ENCODE assay signal across 1 cellular context in the genomic region with DNA sequence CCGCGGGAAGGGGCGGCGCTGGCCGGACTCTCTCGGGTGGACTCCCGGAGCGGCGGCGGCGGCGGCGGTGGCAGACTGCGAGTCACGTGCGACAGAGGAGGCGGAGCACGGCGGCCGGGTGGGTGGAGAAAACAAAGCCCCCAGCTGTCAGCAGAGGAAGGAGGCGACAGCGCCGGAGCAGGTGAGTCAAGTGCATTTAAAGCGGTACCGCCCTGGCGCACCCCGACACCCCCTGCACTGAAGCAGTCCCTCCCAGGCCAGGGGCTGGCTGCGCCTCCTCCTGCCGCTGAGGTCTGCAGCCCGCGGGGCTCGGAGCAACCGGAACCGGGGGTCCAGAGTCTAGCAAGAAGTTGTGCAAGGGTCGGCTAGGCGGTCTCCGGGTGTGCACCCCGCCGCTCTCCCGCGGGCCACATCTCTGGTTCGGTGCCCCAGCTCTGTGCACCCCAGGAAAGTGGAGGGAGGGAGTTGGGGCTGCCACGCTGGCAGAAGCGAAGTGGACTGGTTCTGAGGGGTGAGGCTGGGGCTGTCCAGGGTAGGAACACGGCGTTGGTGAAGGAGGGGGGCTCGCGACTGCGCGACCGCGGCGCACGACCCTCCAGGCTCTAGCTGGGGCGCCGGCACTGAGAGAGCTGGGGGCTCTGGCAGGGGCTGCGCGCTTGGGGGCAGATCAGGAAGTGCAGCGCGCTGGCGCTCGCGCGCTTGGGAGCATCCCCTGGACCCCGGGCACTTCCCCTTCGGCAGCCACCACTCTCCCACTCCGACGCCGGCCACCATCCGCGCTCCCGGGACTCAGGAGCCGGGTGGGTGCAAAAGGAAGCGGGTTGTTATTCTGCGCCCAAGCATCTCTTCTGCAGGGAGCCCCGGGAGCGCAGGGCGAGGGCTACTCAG.
TF ChIP-seq lines count a peak whose summit lies in the region.

No MANE protein-coding gene starts in this region.

TF ChIP-seq in HEK293, 187 proteins besides CTCF, POLR2A, EP300 and RAD21 (continued from another document and continues in another):
- TF ChIP-seq, protein P1, sequence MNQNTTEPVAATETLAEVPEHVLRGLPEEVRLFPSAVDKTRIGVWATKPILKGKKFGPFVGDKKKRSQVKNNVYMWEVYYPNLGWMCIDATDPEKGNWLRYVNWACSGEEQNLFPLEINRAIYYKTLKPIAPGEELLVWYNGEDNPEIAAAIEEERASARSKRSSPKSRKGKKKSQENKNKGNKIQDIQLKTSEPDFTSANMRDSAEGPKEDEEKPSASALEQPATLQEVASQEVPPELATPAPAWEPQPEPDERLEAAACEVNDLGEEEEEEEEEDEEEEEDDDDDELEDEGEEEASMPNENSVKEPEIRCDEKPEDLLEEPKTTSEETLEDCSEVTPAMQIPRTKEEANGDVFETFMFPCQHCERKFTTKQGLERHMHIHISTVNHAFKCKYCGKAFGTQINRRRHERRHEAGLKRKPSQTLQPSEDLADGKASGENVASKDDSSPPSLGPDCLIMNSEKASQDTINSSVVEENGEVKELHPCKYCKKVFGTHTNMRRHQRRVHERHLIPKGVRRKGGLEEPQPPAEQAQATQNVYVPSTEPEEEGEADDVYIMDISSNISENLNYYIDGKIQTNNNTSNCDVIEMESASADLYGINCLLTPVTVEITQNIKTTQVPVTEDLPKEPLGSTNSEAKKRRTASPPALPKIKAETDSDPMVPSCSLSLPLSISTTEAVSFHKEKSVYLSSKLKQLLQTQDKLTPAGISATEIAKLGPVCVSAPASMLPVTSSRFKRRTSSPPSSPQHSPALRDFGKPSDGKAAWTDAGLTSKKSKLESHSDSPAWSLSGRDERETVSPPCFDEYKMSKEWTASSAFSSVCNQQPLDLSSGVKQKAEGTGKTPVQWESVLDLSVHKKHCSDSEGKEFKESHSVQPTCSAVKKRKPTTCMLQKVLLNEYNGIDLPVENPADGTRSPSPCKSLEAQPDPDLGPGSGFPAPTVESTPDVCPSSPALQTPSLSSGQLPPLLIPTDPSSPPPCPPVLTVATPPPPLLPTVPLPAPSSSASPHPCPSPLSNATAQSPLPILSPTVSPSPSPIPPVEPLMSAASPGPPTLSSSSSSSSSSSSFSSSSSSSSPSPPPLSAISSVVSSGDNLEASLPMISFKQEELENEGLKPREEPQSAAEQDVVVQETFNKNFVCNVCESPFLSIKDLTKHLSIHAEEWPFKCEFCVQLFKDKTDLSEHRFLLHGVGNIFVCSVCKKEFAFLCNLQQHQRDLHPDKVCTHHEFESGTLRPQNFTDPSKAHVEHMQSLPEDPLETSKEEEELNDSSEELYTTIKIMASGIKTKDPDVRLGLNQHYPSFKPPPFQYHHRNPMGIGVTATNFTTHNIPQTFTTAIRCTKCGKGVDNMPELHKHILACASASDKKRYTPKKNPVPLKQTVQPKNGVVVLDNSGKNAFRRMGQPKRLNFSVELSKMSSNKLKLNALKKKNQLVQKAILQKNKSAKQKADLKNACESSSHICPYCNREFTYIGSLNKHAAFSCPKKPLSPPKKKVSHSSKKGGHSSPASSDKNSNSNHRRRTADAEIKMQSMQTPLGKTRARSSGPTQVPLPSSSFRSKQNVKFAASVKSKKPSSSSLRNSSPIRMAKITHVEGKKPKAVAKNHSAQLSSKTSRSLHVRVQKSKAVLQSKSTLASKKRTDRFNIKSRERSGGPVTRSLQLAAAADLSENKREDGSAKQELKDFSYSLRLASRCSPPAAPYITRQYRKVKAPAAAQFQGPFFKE (tag by site-specific recombination; IDR thresholded peaks at IDR 0.05; ENCODE audit: borderline replicate concordance), result no peak
- TF ChIP-seq, protein P2, sequence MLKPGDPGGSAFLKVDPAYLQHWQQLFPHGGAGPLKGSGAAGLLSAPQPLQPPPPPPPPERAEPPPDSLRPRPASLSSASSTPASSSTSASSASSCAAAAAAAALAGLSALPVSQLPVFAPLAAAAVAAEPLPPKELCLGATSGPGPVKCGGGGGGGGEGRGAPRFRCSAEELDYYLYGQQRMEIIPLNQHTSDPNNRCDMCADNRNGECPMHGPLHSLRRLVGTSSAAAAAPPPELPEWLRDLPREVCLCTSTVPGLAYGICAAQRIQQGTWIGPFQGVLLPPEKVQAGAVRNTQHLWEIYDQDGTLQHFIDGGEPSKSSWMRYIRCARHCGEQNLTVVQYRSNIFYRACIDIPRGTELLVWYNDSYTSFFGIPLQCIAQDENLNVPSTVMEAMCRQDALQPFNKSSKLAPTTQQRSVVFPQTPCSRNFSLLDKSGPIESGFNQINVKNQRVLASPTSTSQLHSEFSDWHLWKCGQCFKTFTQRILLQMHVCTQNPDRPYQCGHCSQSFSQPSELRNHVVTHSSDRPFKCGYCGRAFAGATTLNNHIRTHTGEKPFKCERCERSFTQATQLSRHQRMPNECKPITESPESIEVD (tag by site-specific recombination; IDR thresholded peaks at IDR 0.05), result no peak
- TF ChIP-seq ZNF658 (tag by site-specific recombination; IDR thresholded peaks at IDR 0.05) (no peak), GLIS2 (tag by site-specific recombination; IDR thresholded peaks at IDR 0.05) (peak; percentile 90), SP7 (tag by site-specific recombination; IDR thresholded peaks at IDR 0.05) (no peak), ZBTB20 (tag by site-specific recombination; IDR thresholded peaks at IDR 0.05) (peak; percentile 51; the same call in 1 of the 2 replicates), ZNF610 (tag by site-specific recombination; IDR thresholded peaks at IDR 0.05; ENCODE audit: borderline replicate concordance) (0 out of 2 replicates have a peak, but pooled peaks have one; percentile 9), ZNF121 (tag by site-specific recombination; IDR thresholded peaks at IDR 0.05) (peak; percentile 39; the same call in 1 of the 2 replicates), ZNF138 (tag by site-specific recombination; IDR thresholded peaks at IDR 0.05; ENCODE audit: borderline replicate concordance) (no peak), ZNF510 (tag by site-specific recombination; IDR thresholded peaks at IDR 0.05; ENCODE audit: insufficient replicate concordance) (no peak), ZNF223 (tag by site-specific recombination; IDR thresholded peaks at IDR 0.05) (no peak), EGR2 (tag by site-specific recombination; IDR thresholded peaks at IDR 0.05; ENCODE audit: low read depth) (peak; percentile 58; the same call in 1 of the 2 replicates), ZEB2 (tag by site-specific recombination; IDR thresholded peaks at IDR 0.05) (0 out of 2 replicates have a peak, but pooled peaks have one; percentile 20), GLIS1 (tag by site-specific recombination; IDR thresholded peaks at IDR 0.05) (peak; percentile 92), ZNF501 (tag by site-specific recombination; IDR thresholded peaks at IDR 0.05) (0 out of 2 replicates have a peak, but pooled peaks have one; percentile 38), KLF1 (tag by site-specific recombination; IDR thresholded peaks at IDR 0.05) (peak; percentile 87), ZNF776 (tag by site-specific recombination; IDR thresholded peaks at IDR 0.05; ENCODE audit: borderline replicate concordance) (no peak), KLF8 (tag by site-specific recombination; IDR thresholded peaks at IDR 0.05) (no peak), ZNF140 (tag by site-specific recombination; IDR thresholded peaks at IDR 0.05) (no peak), SCRT2 (tag by site-specific recombination; IDR thresholded peaks at IDR 0.05) (no peak), KLF16 (tag by site-specific recombination; IDR thresholded peaks at IDR 0.05) (peak; percentile 41; the same call in 1 of the 2 replicates), KLF9 (tag by site-specific recombination; IDR thresholded peaks at IDR 0.05; ENCODE audit: low read depth) (peak; percentile 65), ZBTB1 (tag by site-specific recombination; IDR thresholded peaks at IDR 0.05) (no peak), ZNF560 (tag by site-specific recombination; IDR thresholded peaks at IDR 0.05; ENCODE audit: borderline replicate concordance) (peak; percentile 81; the same call in 1 of the 2 replicates), ZNF24 (tag by site-specific recombination; IDR thresholded peaks at IDR 0.05) (no peak), ZNF211 (tag by site-specific recombination; IDR thresholded peaks at IDR 0.05; ENCODE audit: low read depth) (no peak), SP2 (tag by site-specific recombination; IDR thresholded peaks at IDR 0.05) (peak; percentile 51; the same call in 1 of the 2 replicates), ZNF677 (tag by site-specific recombination; IDR thresholded peaks at IDR 0.05) (no peak), ZFP69B (tag by site-specific recombination; IDR thresholded peaks at IDR 0.05) (peak; percentile 65; the same call in 1 of the 2 replicates), ZNF830 (tag by site-specific recombination; IDR thresholded peaks at IDR 0.05; ENCODE audit: low read depth) (no peak), ZBTB17 (tag by site-specific recombination; IDR thresholded peaks at IDR 0.05) (0 out of 2 replicates have a peak, but pooled peaks have one; percentile 16), ZBTB48 (tag by site-specific recombination; IDR thresholded peaks at IDR 0.05) (peak; percentile 49; the same call in 1 of the 2 replicates), MZF1 (tag by site-specific recombination; IDR thresholded peaks at IDR 0.05; ENCODE audit: borderline replicate concordance) (no peak), BCL11B (tag by site-specific recombination; IDR thresholded peaks at IDR 0.05; ENCODE audit: low read depth) (no peak)
- TF ChIP-seq, protein P3, sequence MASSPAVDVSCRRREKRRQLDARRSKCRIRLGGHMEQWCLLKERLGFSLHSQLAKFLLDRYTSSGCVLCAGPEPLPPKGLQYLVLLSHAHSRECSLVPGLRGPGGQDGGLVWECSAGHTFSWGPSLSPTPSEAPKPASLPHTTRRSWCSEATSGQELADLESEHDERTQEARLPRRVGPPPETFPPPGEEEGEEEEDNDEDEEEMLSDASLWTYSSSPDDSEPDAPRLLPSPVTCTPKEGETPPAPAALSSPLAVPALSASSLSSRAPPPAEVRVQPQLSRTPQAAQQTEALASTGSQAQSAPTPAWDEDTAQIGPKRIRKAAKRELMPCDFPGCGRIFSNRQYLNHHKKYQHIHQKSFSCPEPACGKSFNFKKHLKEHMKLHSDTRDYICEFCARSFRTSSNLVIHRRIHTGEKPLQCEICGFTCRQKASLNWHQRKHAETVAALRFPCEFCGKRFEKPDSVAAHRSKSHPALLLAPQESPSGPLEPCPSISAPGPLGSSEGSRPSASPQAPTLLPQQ (tag by site-specific recombination; IDR thresholded peaks at IDR 0.05), result peak; percentile 96
- TF ChIP-seq, protein P4, sequence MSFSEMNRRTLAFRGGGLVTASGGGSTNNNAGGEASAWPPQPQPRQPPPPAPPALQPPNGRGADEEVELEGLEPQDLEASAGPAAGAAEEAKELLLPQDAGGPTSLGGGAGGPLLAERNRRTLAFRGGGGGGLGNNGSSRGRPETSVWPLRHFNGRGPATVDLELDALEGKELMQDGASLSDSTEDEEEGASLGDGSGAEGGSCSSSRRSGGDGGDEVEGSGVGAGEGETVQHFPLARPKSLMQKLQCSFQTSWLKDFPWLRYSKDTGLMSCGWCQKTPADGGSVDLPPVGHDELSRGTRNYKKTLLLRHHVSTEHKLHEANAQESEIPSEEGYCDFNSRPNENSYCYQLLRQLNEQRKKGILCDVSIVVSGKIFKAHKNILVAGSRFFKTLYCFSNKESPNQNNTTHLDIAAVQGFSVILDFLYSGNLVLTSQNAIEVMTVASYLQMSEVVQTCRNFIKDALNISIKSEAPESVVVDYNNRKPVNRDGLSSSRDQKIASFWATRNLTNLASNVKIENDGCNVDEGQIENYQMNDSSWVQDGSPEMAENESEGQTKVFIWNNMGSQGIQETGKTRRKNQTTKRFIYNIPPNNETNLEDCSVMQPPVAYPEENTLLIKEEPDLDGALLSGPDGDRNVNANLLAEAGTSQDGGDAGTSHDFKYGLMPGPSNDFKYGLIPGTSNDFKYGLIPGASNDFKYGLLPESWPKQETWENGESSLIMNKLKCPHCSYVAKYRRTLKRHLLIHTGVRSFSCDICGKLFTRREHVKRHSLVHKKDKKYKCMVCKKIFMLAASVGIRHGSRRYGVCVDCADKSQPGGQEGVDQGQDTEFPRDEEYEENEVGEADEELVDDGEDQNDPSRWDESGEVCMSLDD (tag by site-specific recombination; IDR thresholded peaks at IDR 0.05), result peak; percentile 86
- TF ChIP-seq, protein P5, sequence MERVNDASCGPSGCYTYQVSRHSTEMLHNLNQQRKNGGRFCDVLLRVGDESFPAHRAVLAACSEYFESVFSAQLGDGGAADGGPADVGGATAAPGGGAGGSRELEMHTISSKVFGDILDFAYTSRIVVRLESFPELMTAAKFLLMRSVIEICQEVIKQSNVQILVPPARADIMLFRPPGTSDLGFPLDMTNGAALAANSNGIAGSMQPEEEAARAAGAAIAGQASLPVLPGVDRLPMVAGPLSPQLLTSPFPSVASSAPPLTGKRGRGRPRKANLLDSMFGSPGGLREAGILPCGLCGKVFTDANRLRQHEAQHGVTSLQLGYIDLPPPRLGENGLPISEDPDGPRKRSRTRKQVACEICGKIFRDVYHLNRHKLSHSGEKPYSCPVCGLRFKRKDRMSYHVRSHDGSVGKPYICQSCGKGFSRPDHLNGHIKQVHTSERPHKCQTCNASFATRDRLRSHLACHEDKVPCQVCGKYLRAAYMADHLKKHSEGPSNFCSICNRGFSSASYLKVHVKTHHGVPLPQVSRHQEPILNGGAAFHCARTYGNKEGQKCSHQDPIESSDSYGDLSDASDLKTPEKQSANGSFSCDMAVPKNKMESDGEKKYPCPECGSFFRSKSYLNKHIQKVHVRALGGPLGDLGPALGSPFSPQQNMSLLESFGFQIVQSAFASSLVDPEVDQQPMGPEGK (tag by site-specific recombination; IDR thresholded peaks at IDR 0.05), result peak; percentile 87
- TF ChIP-seq, protein P6, sequence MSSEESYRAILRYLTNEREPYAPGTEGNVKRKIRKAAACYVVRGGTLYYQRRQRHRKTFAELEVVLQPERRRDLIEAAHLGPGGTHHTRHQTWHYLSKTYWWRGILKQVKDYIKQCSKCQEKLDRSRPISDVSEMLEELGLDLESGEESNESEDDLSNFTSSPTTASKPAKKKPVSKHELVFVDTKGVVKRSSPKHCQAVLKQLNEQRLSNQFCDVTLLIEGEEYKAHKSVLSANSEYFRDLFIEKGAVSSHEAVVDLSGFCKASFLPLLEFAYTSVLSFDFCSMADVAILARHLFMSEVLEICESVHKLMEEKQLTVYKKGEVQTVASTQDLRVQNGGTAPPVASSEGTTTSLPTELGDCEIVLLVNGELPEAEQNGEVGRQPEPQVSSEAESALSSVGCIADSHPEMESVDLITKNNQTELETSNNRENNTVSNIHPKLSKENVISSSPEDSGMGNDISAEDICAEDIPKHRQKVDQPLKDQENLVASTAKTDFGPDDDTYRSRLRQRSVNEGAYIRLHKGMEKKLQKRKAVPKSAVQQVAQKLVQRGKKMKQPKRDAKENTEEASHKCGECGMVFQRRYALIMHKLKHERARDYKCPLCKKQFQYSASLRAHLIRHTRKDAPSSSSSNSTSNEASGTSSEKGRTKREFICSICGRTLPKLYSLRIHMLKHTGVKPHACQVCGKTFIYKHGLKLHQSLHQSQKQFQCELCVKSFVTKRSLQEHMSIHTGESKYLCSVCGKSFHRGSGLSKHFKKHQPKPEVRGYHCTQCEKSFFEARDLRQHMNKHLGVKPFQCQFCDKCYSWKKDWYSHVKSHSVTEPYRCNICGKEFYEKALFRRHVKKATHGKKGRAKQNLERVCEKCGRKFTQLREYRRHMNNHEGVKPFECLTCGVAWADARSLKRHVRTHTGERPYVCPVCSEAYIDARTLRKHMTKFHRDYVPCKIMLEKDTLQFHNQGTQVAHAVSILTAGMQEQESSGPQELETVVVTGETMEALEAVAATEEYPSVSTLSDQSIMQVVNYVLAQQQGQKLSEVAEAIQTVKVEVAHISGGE (tag by site-specific recombination; conservative IDR thresholded peaks at IDR 0.05; ENCODE audit: low read depth), result peak; percentile 31
